12 cellular contexts compared by ENCODE assay signal in genomic region chr9:133989554-133990365, GRCh38. TPM values are rescaled to one million over a fixed set of nuclear protein-coding genes. Genes with fewer than 3 reads are reported as not detected.
A peak's percentile ranks its signal among the peaks of the same experiment; 100 is the strongest.
DNase-seq lines count a peak whose midpoint lies in the region; ATAC-seq, FAIRE-seq and TF ChIP-seq lines count a peak whose summit lies in the region.
"Had no signal": no experiment of that assay in that cellular context is flagged by ENCODE, and none has a peak within 500 bp of the region (broad histone marks: within the 10 kb centered on the region; RNA-seq: fewer than 3 reads in every experiment).

No MANE protein-coding gene starts in this region.

- H3K79me2 ChIP-seq in DOHH2 (ENCODE audit: control insufficient read depth, low read length) (peaks cover 72% of the 10 kb centered on the region), PC-9 (ENCODE audit: low read depth) (peaks cover 51% of the 10 kb centered on the region), trophoblast cell (ENCODE audit: control insufficient read depth, insufficient read depth, low read length, poor library complexity) (peaks cover 65% of the 10 kb centered on the region)

- H3K27me3 ChIP-seq in DOHH2 (ENCODE audit: control insufficient read depth, low read length) (no peaks in the 10 kb centered on the region), PC-9 (ENCODE audit: insufficient read depth, low read depth) (no peaks in the 10 kb centered on the region), trophoblast cell (ENCODE audit: insufficient read depth, low read length) (no peaks in the 10 kb centered on the region)

- CTCF ChIA-PET in PC-9 (lab: Charles Lee), result no interaction called here

- POLR2A ChIA-PET in PC-9 (lab: Charles Lee; ENCODE audit: unreplicated experiment), result interaction anchor here (0.7 kb wide), 1 partner anchor 196 kb away, joined by 3 read pairs; no protein-coding TSS in a partner anchor

- H2AFZ ChIP-seq in PC-9, result no peak overlapping the region
- no peak overlapping the region for H2AFZ ChIP-seq in trophoblast cell (ENCODE audit: insufficient read depth, low read length, poor library complexity)

- no peak overlapping the region for H4K8ac ChIP-seq in trophoblast cell (ENCODE audit: low read depth, low read length)

- no peak overlapping the region for H3K9ac ChIP-seq in trophoblast cell (ENCODE audit: low read length)

- WGBS in trophoblast cell (ENCODE audit: extremely low coverage, insufficient coverage, insufficient read length), result no CpG with 5 or more reads among the region's 27 CpGs

- peak overlapping the region; percentile 91 for H3K4ac ChIP-seq in trophoblast cell (ENCODE audit: low read depth, low read length)

- no peak overlapping the region for H2BK12ac ChIP-seq in trophoblast cell (ENCODE audit: low read length)

- no peak overlapping the region for H3K23ac ChIP-seq in trophoblast cell (ENCODE audit: low read length)

- peak overlapping the region; percentile 94 for H3K4me3 ChIP-seq in DOHH2 (ENCODE audit: low read length)
- no peak overlapping the region; the same call in 1 of the 2 replicates for H3K4me3 ChIP-seq in PC-9
- H3K4me3 ChIP-seq in fibroblast of villous mesenchyme (ENCODE audit: low read depth, low read length), result peak overlapping the region; percentile 73
- peak overlapping the region; percentile 99 for H3K4me3 ChIP-seq in trophoblast cell (ENCODE audit: low read depth, low read length)
- H3K4me3 ChIP-seq: K562, mucosa of descending colon had no signal

- peaks cover 8% of the 10 kb centered on the region; the same call in 1 of the 2 replicates for H4K20me1 ChIP-seq in DOHH2 (ENCODE audit: control insufficient read depth, insufficient read depth, low read depth, low read length)
- peaks cover 53% of the 10 kb centered on the region for H4K20me1 ChIP-seq in PC-9 (ENCODE audit: insufficient read depth)

- TF ChIP-seq CTCF in DOHH2 (IDR thresholded peaks at IDR 0.05; ENCODE audit: low read depth, low read length, poor library complexity, severe bottlenecking), result no peak
- TF ChIP-seq CTCF in PC-9 (conservative IDR thresholded peaks at IDR 0.05), result no peak
- no peak for TF ChIP-seq CTCF in fibroblast of villous mesenchyme (IDR thresholded peaks at IDR 0.05; ENCODE audit: insufficient read depth, low read depth, low read length)

- FAIRE-seq in H54 (lab: Jason Lieb, UNC), result no peak
- FAIRE-seq: K562 had no signal

- no peak overlapping the region for H4K91ac ChIP-seq in trophoblast cell (ENCODE audit: low read depth, low read length)

- no peak overlapping the region for H2BK120ac ChIP-seq in trophoblast cell (ENCODE audit: insufficient read depth, low read length, poor library complexity)

- TF ChIP-seq POLR2A in H54 (IDR thresholded peaks at IDR 0.05; ENCODE audit: low read depth, low read length), result no peak

- H3K27ac ChIP-seq in DOHH2 (ENCODE audit: low read depth, low read length) (no peak overlapping the region), PC-9 (no peak overlapping the region), trophoblast cell (ENCODE audit: low read depth, low read length) (no peak overlapping the region)

- H3K36me3 ChIP-seq in DOHH2 (ENCODE audit: control insufficient read depth, low read length) (no peaks in the 10 kb centered on the region), PC-9 (ENCODE audit: low read depth) (no peaks in the 10 kb centered on the region), trophoblast cell (ENCODE audit: control insufficient read depth in 1 of 2, insufficient read depth in 2 of 2, low read length in 2 of 2) (peaks cover 19 to 24% of the 10 kb centered on the region in 2 experiments)

- DNase-seq in PC-9, result no peak
- no peak for DNase-seq in fibroblast of villous mesenchyme (ENCODE audit: low read depth)
- DNase-seq in trophoblast cell, result no peak
- no peak for DNase-seq in H54 (ENCODE audit: insufficient read length, low spot score)
- DNase-seq in cerebellar nuclear complex (lab: John Stamatoyannopoulos, UW), result no peak
- DNase-seq: activated CD4-positive, alpha-beta T cell treated with anti-CD3 and anti-CD28 coated beads for 1 hour; NK-92 treated with Interleukin-12 subunit alpha and Interleukin-12 subunit beta, amount 100 ng/mL, for 24 hours had no signal

- peaks cover 41% of the 10 kb centered on the region for H3K4me1 ChIP-seq in DOHH2 (ENCODE audit: control insufficient read depth, low read length)
- peaks cover 17% of the 10 kb centered on the region for H3K4me1 ChIP-seq in PC-9 (replicated peaks; ENCODE audit: insufficient read depth)
- H3K4me1 ChIP-seq in trophoblast cell (ENCODE audit: control insufficient read depth in 1 of 2, insufficient read depth in 2 of 2, low read length in 2 of 2), result peaks cover 15 to 23% of the 10 kb centered on the region in 2 experiments

- peak overlapping the region; percentile 83 for H3K4me2 ChIP-seq in DOHH2 (ENCODE audit: low read length)
- peak overlapping the region; percentile 79 for H3K4me2 ChIP-seq in PC-9
- H3K4me2 ChIP-seq in trophoblast cell (ENCODE audit: low read length), result peak overlapping the region; percentile 64

- BruUV-seq in PC-9 (replicated peaks; lab: Mats Ljungman, UMichigan), result no TSS peak

- H4K12ac ChIP-seq in trophoblast cell (ENCODE audit: low read depth, low read length), result no peak overlapping the region

- ATAC-seq in HG03521 (IDR thresholded peaks at IDR 0.05; ENCODE audit: unreplicated experiment), result no peak
- ATAC-seq in HG02973 (IDR thresholded peaks at IDR 0.05; ENCODE audit: unreplicated experiment), result no peak
- ATAC-seq: K562 had no signal

- intact Hi-C loops in PC-9 (cut with micrococcal nuclease; ENCODE audit: unreplicated experiment), result no loop called here

- H3K79me1 ChIP-seq in trophoblast cell (ENCODE audit: low read length), result peaks cover 33% of the 10 kb centered on the region

- H3K9me2 ChIP-seq in DOHH2 (replicated peaks; ENCODE audit: control insufficient read depth, low read length) (no peaks in the 10 kb centered on the region), PC-9 (ENCODE audit: insufficient read depth) (no peaks in the 10 kb centered on the region)

- H3K18ac ChIP-seq in trophoblast cell (ENCODE audit: low read length), result peak overlapping the region; percentile 2

- H2BK5ac ChIP-seq in trophoblast cell (ENCODE audit: low read depth, low read length, poor library complexity), result no peak overlapping the region

- H3K9me3 ChIP-seq in DOHH2 (ENCODE audit: control insufficient read depth, insufficient read depth, low read length) (no peaks in the 10 kb centered on the region), PC-9 (ENCODE audit: insufficient read depth, low read depth) (no peaks in the 10 kb centered on the region), trophoblast cell (ENCODE audit: insufficient read depth, low read depth, low read length) (no peaks in the 10 kb centered on the region)
- H3K9me3 ChIP-seq: mucosa of descending colon had no signal

- no peak overlapping the region for H2AK5ac ChIP-seq in trophoblast cell (ENCODE audit: low read length)

- H3K14ac ChIP-seq in trophoblast cell (ENCODE audit: low read length), result peak overlapping the region; percentile 91

- H3F3A ChIP-seq in DOHH2 (ENCODE audit: control insufficient read depth, insufficient read depth) (0 out of 2 replicates have a peak, but pooled peaks cover 3% of the 10 kb centered on the region), PC-9 (ENCODE audit: insufficient read depth, low read depth) (peaks cover 5% of the 10 kb centered on the region; the same call in 1 of the 2 replicates)

RNA-seq across cellular contexts. Expression of gene VAV2, which starts 2.4 kb away (rescaled TPM):
- total RNA-seq in PC-9 (2021) (36.0 and 36.5 TPM in 2 replicates), fibroblast of villous mesenchyme (9.7 and 13.4 TPM in 2 replicates)
- polyA plus RNA-seq in trophoblast cell (2013), result 54.6 and 55.9 TPM in 2 replicates

RNA-seq across cellular contexts. Expression of gene BRD3OS, which starts 35.5 kb away (rescaled TPM):
- total RNA-seq in PC-9 (2021) (23.7 and 26.2 TPM in 2 replicates), fibroblast of villous mesenchyme (18.4 and 22.9 TPM in 2 replicates)
- 7.4 and 8.4 TPM in 2 replicates for polyA plus RNA-seq in trophoblast cell (2013)
